In the genomic region with DNA sequence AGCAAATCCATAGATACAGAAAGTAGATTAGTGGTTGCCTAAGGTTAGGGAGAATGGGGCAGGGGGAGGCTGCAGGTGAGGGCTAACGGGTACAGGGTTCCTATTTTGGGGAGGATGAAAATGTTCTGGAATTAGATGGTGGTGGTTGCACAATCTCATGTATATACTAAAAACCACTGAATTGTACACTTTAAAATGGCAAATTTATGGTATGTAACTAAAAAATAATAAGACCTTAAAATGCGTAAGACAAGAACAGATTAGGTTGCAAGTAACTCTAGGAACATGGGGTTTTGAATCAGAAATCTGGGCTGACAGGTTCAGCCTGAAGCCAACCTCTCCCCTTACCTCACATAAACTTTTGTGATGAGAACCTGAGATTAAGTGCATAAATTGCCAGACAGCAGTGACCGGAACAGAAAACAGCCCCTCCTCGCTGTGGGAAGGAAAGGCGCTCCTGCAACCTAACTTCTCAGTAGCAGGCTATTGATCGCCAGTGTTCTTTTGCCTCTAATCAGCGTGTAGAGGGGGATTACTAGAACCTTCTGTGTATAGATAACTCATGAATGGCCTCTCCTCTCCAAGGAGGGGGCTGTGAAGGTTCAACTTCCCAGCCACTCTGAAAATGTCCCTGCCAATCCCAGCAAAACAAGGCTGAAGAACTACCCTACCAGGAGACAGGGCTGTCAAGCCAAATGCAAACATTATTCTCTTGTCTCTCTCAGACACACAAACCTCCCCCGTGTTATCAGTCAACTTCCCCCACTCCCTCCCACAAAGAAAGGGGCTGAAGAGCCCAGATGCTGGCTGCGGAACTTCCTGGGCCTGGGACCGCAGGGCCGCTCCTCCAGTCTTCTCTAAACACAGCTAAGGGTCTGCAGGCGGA, we compare ENCODE assay signal across 10 cellular contexts. TPM values are rescaled to one million over a fixed set of nuclear protein-coding genes. Genes with fewer than 3 reads are reported as not detected.
DNase-seq lines count a peak whose midpoint lies in the region; ATAC-seq, FAIRE-seq and TF ChIP-seq lines count a peak whose summit lies in the region.
"Had no signal": no experiment of that assay in that cellular context is flagged by ENCODE, and none has a peak within 500 bp of the region (broad histone marks: within the 10 kb centered on the region; RNA-seq: fewer than 3 reads in every experiment).

No MANE protein-coding gene starts in this region.

- H3K9me2 ChIP-seq in PC-3 (replicated peaks; ENCODE audit: low read length): no peaks in the 10 kb centered on the region

- H3K27ac Mint-ChIP-seq in osteocyte (ENCODE audit: unreplicated experiment): peak overlapping the region; percentile 97
- H3K27ac Mint-ChIP-seq in activated naive CD4-positive, alpha-beta T cell treated with anti-CD3 and anti-CD28 coated beads, Interleukin-2, amount 50 U/mL, for 72 hours: peak overlapping the region in 1 of 2 donors; percentile 96

- no peaks in the 10 kb centered on the region for H3K27me3 Mint-ChIP-seq in osteocyte (ENCODE audit: unreplicated experiment)

- peaks cover 7% of the 10 kb centered on the region; the same call in 1 of the 2 replicates for H4K20me1 ChIP-seq in PC-3 (ENCODE audit: low read length)

- H3K9ac ChIP-seq in PC-3 (ENCODE audit: low read length): peak overlapping the region; percentile 89

- H3K36me3 ChIP-seq in PC-3 (ENCODE audit: low read depth, low read length) (peaks cover 15% of the 10 kb centered on the region), ectodermal cell (ENCODE audit: control insufficient read depth, insufficient read depth, low read length) (no peaks in the 10 kb centered on the region)

- no peak for TF ChIP-seq CTCF in PC-3 (conservative IDR thresholded peaks at IDR 0.05; ENCODE audit: low read depth, low read length)
- no peak for TF ChIP-seq CTCF in osteocyte (IDR thresholded peaks at IDR 0.05)

- peaks cover 74% of the 10 kb centered on the region for H3K4me1 Mint-ChIP-seq in osteocyte (ENCODE audit: unreplicated experiment)

- no peaks in the 10 kb centered on the region for H3K9me3 ChIP-seq in PC-3 (ENCODE audit: low read length)
- peaks cover 2% of the 10 kb centered on the region for H3K9me3 ChIP-seq in ectodermal cell (ENCODE audit: control insufficient read depth, low read length)

- no peak for TF ChIP-seq POLR2A in GM12892 (IDR thresholded peaks at IDR 0.05; ENCODE audit: low read depth, low read length)

- intact Hi-C loops in PC-3 (cut with micrococcal nuclease): loop anchor here (2.0 to 5.0 kb wide), 4 partner anchors 17 to 293 kb away; a partner anchor contains a TSS

- DNase-seq in Caki2 (ENCODE audit: low read depth) (peak; percentile 43), PC-3 (peak; percentile 29), osteocyte (ENCODE audit: extremely low spot score, unreplicated experiment) (no peak), NCI-H2227 treated with DMSO at 0.1 percent for 48 hours (lab: John Stamatoyannopoulos, UW) (no peak), NCI-H446 treated with DMSO at 0.1 percent for 48 hours (lab: John Stamatoyannopoulos, UW) (no peak), GM12892 (ENCODE audit: insufficient read length) (no peak)
- DNase-seq in activated naive CD4-positive, alpha-beta T cell treated with anti-CD3 and anti-CD28 coated beads, Interleukin-2, amount 50 U/mL, for 72 hours (ENCODE audit: low spot score in 2 of 2): no peak

- POLR2A ChIA-PET in PC-3 (lab: Charles Lee; ENCODE audit: unreplicated experiment): no interaction called here

- H2AFZ ChIP-seq in PC-3 (ENCODE audit: low read length): no peak overlapping the region

- 83 to 87% methylated on average over 12 of the region's 12 CpGs for WGBS in ectodermal cell, 2 experiments

- CTCF ChIA-PET in PC-3 (lab: Charles Lee): no interaction called here

- TSS peak; percentile 31 for BruUV-seq in PC-3 (replicated peaks; lab: Mats Ljungman, UMichigan)

- peak overlapping the region; percentile 82 for H3K4me3 ChIP-seq in PC-3 (ENCODE audit: low read length)
- H3K4me3 ChIP-seq in ectodermal cell (ENCODE audit: insufficient read depth, low read depth, low read length): peak overlapping the region; percentile 71

- FAIRE-seq in GM12892 (lab: Jason Lieb, UNC): no peak

- H3K4me1 ChIP-seq in PC-3 (ENCODE audit: insufficient read depth, low read length) (peaks cover 29% of the 10 kb centered on the region), ectodermal cell (ENCODE audit: control insufficient read depth, insufficient read depth, low read length) (peaks cover 21% of the 10 kb centered on the region)

- peak overlapping the region; percentile 94 for H3K4me2 ChIP-seq in PC-3 (ENCODE audit: low read length)

- peak overlapping the region; percentile 87 for H3K4me3 Mint-ChIP-seq in osteocyte (ENCODE audit: unreplicated experiment)

- peaks cover 21% of the 10 kb centered on the region for H3F3A ChIP-seq in PC-3 (ENCODE audit: low read length, unreplicated experiment)

- H3K9me3 Mint-ChIP-seq in osteocyte (ENCODE audit: unreplicated experiment): no peaks in the 10 kb centered on the region
- no peaks in the 10 kb centered on the region for H3K9me3 Mint-ChIP-seq in activated naive CD4-positive, alpha-beta T cell treated with anti-CD3 and anti-CD28 coated beads, Interleukin-2, amount 50 U/mL, for 72 hours

- peaks cover 60% of the 10 kb centered on the region for H3K79me2 ChIP-seq in PC-3 (ENCODE audit: low read length)

- H3K27me3 ChIP-seq in PC-3 (ENCODE audit: low read length): no peaks in the 10 kb centered on the region
- peaks cover 3% of the 10 kb centered on the region for H3K27me3 ChIP-seq in ectodermal cell (ENCODE audit: control insufficient read depth, insufficient read depth, low read length, poor library complexity, severe bottlenecking)

- in situ Hi-C loops in Caki2 (cut with HindIII; ENCODE audit: low pct_unique_long_range_greater_than_20kb, low sequenced_read_pairs): no loop called here

- H3K27ac ChIP-seq in PC-3 (ENCODE audit: low read length) (peak overlapping the region; percentile 88), ectodermal cell (ENCODE audit: insufficient read depth, low read depth, low read length, poor library complexity, severe bottlenecking) (no peak overlapping the region)

- no peak for ATAC-seq in PC-3
- ATAC-seq in activated naive CD4-positive, alpha-beta T cell treated with anti-CD3 and anti-CD28 coated beads, Interleukin-2, amount 50 U/mL, for 72 hours: no peak

- H3K36me3 Mint-ChIP-seq in osteocyte (ENCODE audit: unreplicated experiment): peaks cover 25% of the 10 kb centered on the region
- peaks cover 13 to 27% of the 10 kb centered on the region in 2 donors for H3K36me3 Mint-ChIP-seq in activated naive CD4-positive, alpha-beta T cell treated with anti-CD3 and anti-CD28 coated beads, Interleukin-2, amount 50 U/mL, for 72 hours

RNA-seq across cellular contexts. Expression of a gene that starts 1.9 kb away (rescaled TPM):
- total RNA-seq in Caki2 (2014; rRNA removed; shearing (Covaris generic); ENCODE audit: low replicate concordance): 6.6 and 8.7 TPM in 2 replicates
- total RNA-seq in PC-3 (2014; rRNA removed) (17.2 and 24.2 TPM in 2 replicates), osteocyte (96.9 and 109 TPM in 2 replicates)
- 23.6 TPM for polyA plus RNA-seq in ectodermal cell (2013, experiment 1 of 4)
- 32.1 TPM for polyA plus RNA-seq in ectodermal cell (2013, experiment 2 of 4)
- polyA plus RNA-seq in ectodermal cell (2013, experiment 3 of 4): 16.9 TPM
- 18.0 TPM for polyA plus RNA-seq in ectodermal cell (2013, experiment 4 of 4)
- total RNA-seq in activated naive CD4-positive, alpha-beta T cell treated with anti-CD3 and anti-CD28 coated beads, Interleukin-2, amount 50 U/mL, for 72 hours: 10 to 100 TPM; 25.3 to 36.0 TPM
- 9.5 TPM for polyA plus RNA-seq in GM12892 (2012; ENCODE audit: missing spikeins)

RNA-seq across cellular contexts. Expression of a gene that starts 24.4 kb away (rescaled TPM):
- total RNA-seq in Caki2 (2014; rRNA removed; shearing (Covaris generic); ENCODE audit: low replicate concordance): not detected in 2 replicates
- total RNA-seq in PC-3 (2014; rRNA removed): not detected in 2 replicates
- polyA plus RNA-seq in ectodermal cell (2013, experiment 1 of 4): not detected
- not detected for polyA plus RNA-seq in ectodermal cell (2013, experiment 2 of 4)
- polyA plus RNA-seq in ectodermal cell (2013, experiment 3 of 4): not detected
- not detected for polyA plus RNA-seq in ectodermal cell (2013, experiment 4 of 4)
- total RNA-seq in osteocyte: not detected in 2 replicates
- total RNA-seq in activated naive CD4-positive, alpha-beta T cell treated with anti-CD3 and anti-CD28 coated beads, Interleukin-2, amount 50 U/mL, for 72 hours: not detected
- not detected for polyA plus RNA-seq in GM12892 (2012; ENCODE audit: missing spikeins)
- total RNA-seq: HT1080, renal cortical epithelial cell had no signal

Comparison
In these comparisons a context has a peak if more than half of its experiments do, and no peak if none do; other contexts are left out.
1. DNase-seq: peak in Caki2 (single experiment) and PC-3 (single experiment); none in osteocyte (single experiment), NCI-H2227 treated with DMSO at 0.1 percent for 48 hours (single experiment), NCI-H446 treated with DMSO at 0.1 percent for 48 hours (single experiment), activated naive CD4-positive, alpha-beta T cell treated with anti-CD3 and anti-CD28 coated beads, Interleukin-2, amount 50 U/mL, for 72 hours (0 of 2) and GM12892 (single experiment).